6 cellular contexts compared by ENCODE assay signal in the genomic region with DNA sequence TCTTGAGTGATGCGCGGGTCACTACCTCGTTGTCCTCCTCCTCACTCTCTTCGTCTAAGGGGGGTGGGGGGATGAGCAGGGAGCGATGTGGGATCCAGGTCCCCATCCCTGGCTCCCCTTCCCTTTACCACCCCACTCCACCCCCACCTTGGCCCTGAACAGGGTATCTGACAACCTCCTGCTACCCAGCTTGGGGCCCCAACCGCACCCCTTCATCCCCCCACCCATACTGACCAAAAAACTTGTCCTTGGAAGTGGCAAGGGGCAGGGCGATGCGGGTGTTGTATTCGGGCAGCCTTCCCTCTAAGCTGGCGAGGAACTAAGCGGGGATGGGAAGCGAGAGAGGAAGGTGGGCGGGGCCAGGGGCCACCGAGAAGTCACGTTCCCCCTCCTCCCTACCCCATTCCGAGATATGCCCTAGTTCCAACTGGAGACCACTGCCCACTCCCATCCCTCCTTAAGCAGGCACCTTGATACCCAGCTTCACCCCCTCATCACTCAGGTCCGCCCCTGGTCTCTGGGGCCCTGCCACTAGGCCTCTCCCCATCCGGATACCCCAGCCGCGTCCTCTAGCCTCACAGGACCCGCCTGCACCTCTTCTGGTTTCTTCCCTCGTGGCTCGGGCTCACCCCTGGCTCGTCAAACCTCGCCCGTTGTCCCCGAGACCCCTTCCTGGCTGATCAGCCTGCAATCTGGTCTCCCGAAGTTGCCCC.
DNase-seq lines count a peak whose midpoint lies in the region; ATAC-seq and TF ChIP-seq lines count a peak whose summit lies in the region.

No MANE protein-coding gene starts in this region.

- H3K4me1 Mint-ChIP-seq in central memory CD8-positive, alpha-beta T cell = peaks cover 35% of the 10 kb centered on the region

- H3K4me3 Mint-ChIP-seq in central memory CD8-positive, alpha-beta T cell = peak overlapping the region; percentile 75

- H3K9me3 ChIP-seq in neutrophil = no peaks in the 10 kb centered on the region

- peaks cover 84% of the 10 kb centered on the region for H3K27me3 ChIP-seq in neutrophil

- no peak overlapping the region for H3K27ac ChIP-seq in neutrophil

- no peaks in the 10 kb centered on the region for H3K9me3 Mint-ChIP-seq in central memory CD8-positive, alpha-beta T cell

- DNase-seq in GM20000 (ENCODE audit: low spot score) (peak; percentile 72), DMS114 treated with DMSO at 0.1 percent for 48 hours (lab: John Stamatoyannopoulos, UW; ENCODE audit: unreplicated experiment) (no peak), NCI-H2029 (lab: John Stamatoyannopoulos, UW) (no peak), NCI-H524 treated with DMSO at 0.1 percent for 48 hours (lab: John Stamatoyannopoulos, UW) (no peak)
- no peak for DNase-seq in central memory CD8-positive, alpha-beta T cell (ENCODE audit: low spot score in 2 of 2)

- H3K27ac Mint-ChIP-seq in central memory CD8-positive, alpha-beta T cell (ENCODE audit: low read depth) = no peak overlapping the region

- no peak for TF ChIP-seq CTCF in GM20000 (IDR thresholded peaks at IDR 0.05; ENCODE audit: extremely low read depth, missing control alignments)
- no peak for TF ChIP-seq CTCF in neutrophil (IDR thresholded peaks at IDR 0.05)

- H3K27me3 Mint-ChIP-seq in central memory CD8-positive, alpha-beta T cell = peaks cover 81% of the 10 kb centered on the region

- H3K36me3 Mint-ChIP-seq in central memory CD8-positive, alpha-beta T cell (ENCODE audit: insufficient read depth) = no peaks in the 10 kb centered on the region

- H3K4me1 ChIP-seq in neutrophil (ENCODE audit: control insufficient read depth in 1 of 2, insufficient read depth in 1 of 2, low read depth in 1 of 2, low read length in 1 of 2) = peaks cover 25 to 38% of the 10 kb centered on the region in 2 experiments

- peak overlapping the region; percentile 23 to 29 for H3K4me3 ChIP-seq in neutrophil (ENCODE audit: low read depth in 1 of 2, low read length in 1 of 2)

- no peaks in the 10 kb centered on the region for H3K36me3 ChIP-seq in neutrophil

- no peak for ATAC-seq in central memory CD8-positive, alpha-beta T cell (replicated peaks; ENCODE audit: extremely low read depth, poor library complexity, severe bottlenecking)
